16 cellular contexts compared by ENCODE assay signal in the genomic region with DNA sequence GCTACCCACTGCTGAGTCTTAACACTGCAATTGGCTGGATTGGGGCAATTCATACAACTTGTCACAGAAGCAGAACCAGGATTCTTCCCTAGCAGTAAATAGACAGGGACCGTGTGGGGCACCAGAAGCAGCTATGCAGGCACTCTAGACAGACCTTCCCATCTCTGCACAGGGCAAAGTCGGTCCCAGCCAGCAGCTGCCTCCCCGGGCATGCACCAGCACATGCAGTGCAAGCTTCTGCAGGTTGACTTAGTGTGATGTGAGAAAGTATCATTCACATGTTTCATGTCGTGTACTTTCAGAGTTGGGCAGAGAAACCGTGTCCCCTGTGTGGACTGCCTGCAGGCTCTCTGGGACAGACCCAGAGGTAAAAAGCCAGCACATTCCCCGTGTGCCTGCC.
"Had no signal": no experiment of that assay in that cellular context is flagged by ENCODE, and none has a peak within 500 bp of the region (broad histone marks: within the 10 kb centered on the region; RNA-seq: fewer than 3 reads in every experiment).

No MANE protein-coding gene starts in this region.

- H3K9me3 ChIP-seq: SK-N-SH had no signal

- ATAC-seq: Panc1 had no signal

- H3K9ac ChIP-seq: SK-N-SH had no signal

- DNase-seq: KBM-7, NCI-H1048, NCI-H1105, NCI-H1436 treated with DMSO at 0.1 percent for 48 hours, NCI-H1694, NCI-H187 treated with DMSO at 0.1 percent for 48 hours, NCI-H2029 treated with DMSO at 0.1 percent for 48 hours, NCI-H2227 treated with DMSO at 0.1 percent for 48 hours, NCI-H446, NCI-H510A, NCI-H524 treated with DMSO at 0.1 percent for 48 hours, NCI-H774, SHP77, SK-N-SH had no signal

- H3K27ac ChIP-seq: RWPE1 had no signal

- H3K4me2 ChIP-seq: SK-N-SH had no signal
